ENCODE assay signal across 8 cellular contexts in the genomic region with DNA sequence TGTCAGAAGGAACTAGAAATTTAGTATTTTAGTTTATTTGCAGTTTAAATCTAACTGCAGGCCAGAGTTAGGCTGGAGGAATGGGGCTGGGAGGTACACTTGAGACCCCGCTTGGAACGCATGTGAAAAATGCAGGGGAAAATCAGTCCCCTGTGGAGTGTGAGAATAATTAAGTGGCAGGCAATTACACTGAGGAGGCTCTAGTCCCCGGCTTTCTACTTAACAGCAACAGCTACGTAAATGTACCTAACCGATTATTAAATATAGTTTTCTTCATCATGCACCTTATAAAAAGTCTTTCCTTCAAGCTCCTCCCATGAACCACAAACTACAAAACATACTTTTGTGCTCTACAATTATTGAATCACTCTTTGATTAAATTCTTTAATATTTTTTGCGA. TPM values are rescaled to one million over a fixed set of nuclear protein-coding genes. Genes with fewer than 3 reads are reported as not detected.
DNase-seq lines count a peak whose midpoint lies in the region; ATAC-seq lines count a peak whose summit lies in the region.

No MANE protein-coding gene starts in this region.

- H3K9ac ChIP-seq in adipocyte (ENCODE audit: low read length) (peak overlapping the region; percentile 95), iPS-15b (ENCODE audit: low read depth, low read length) (peak overlapping the region; percentile 98)

- H3K9me3 Mint-ChIP-seq in stimulated activated effector memory CD8-positive, alpha-beta T cell treated with anti-CD3 and anti-CD28 coated beads, Interleukin-12 subunit alpha, Interleukin-12 subunit beta, amount 100 ng/mL, for 72 hours: no peaks in the 10 kb centered on the region

- no peak for ATAC-seq in stimulated activated effector memory CD8-positive, alpha-beta T cell treated with anti-CD3 and anti-CD28 coated beads, Interleukin-12 subunit alpha, Interleukin-12 subunit beta, amount 100 ng/mL, for 72 hours
- no peak for ATAC-seq in GM21723 (IDR thresholded peaks at IDR 0.05; ENCODE audit: unreplicated experiment)
- ATAC-seq in HG03097 (IDR thresholded peaks at IDR 0.05; ENCODE audit: low FRiP score, unreplicated experiment): no peak

- peaks cover 6% of the 10 kb centered on the region for H3K4me1 ChIP-seq in adipocyte (ENCODE audit: control insufficient read depth, insufficient read depth, low read length)
- H3K4me1 ChIP-seq in iPS-15b (ENCODE audit: control insufficient read depth, insufficient read depth, low read length): peaks cover 3% of the 10 kb centered on the region

- peaks cover 28% of the 10 kb centered on the region for H3K4me1 Mint-ChIP-seq in stimulated activated effector memory CD8-positive, alpha-beta T cell treated with anti-CD3 and anti-CD28 coated beads, Interleukin-12 subunit alpha, Interleukin-12 subunit beta, amount 100 ng/mL, for 72 hours

- H3K36me3 Mint-ChIP-seq in stimulated activated effector memory CD8-positive, alpha-beta T cell treated with anti-CD3 and anti-CD28 coated beads, Interleukin-12 subunit alpha, Interleukin-12 subunit beta, amount 100 ng/mL, for 72 hours: peaks cover 53% of the 10 kb centered on the region

- H3K9me3 ChIP-seq in adipocyte (ENCODE audit: control insufficient read depth, low read length): peaks cover 4% of the 10 kb centered on the region
- H3K9me3 ChIP-seq in iPS-15b (ENCODE audit: control insufficient read depth, insufficient read depth, low read length): no peaks in the 10 kb centered on the region

- peak overlapping the region; percentile 97 for H3K4me3 Mint-ChIP-seq in stimulated activated effector memory CD8-positive, alpha-beta T cell treated with anti-CD3 and anti-CD28 coated beads, Interleukin-12 subunit alpha, Interleukin-12 subunit beta, amount 100 ng/mL, for 72 hours

- no peaks in the 10 kb centered on the region for H3K27me3 ChIP-seq in adipocyte (replicated peaks; ENCODE audit: control insufficient read depth, insufficient read depth, low read length)
- H3K27me3 ChIP-seq in iPS-15b (ENCODE audit: control insufficient read depth, insufficient read depth, low read length): no peaks in the 10 kb centered on the region

- H3K27ac Mint-ChIP-seq in stimulated activated effector memory CD8-positive, alpha-beta T cell treated with anti-CD3 and anti-CD28 coated beads, Interleukin-12 subunit alpha, Interleukin-12 subunit beta, amount 100 ng/mL, for 72 hours: peak overlapping the region; percentile 100

- H3K4me3 ChIP-seq in Jurkat, Clone E6-1 (ENCODE audit: low read length): peak overlapping the region; percentile 55
- peak overlapping the region; percentile 91 for H3K4me3 ChIP-seq in adipocyte (ENCODE audit: low read length)
- peak overlapping the region; percentile 99 for H3K4me3 ChIP-seq in iPS-15b (ENCODE audit: low read depth, low read length)

- DNase-seq in COLO668 (lab: John Stamatoyannopoulos, UW; ENCODE audit: unreplicated experiment) (peak; percentile 0), adipocyte (ENCODE audit: low read depth) (peak; percentile 31), KG1 (lab: John Stamatoyannopoulos, UW) (no peak)
- DNase-seq in Jurkat, Clone E6-1 (ENCODE audit: low read depth, low spot score): peak; percentile 8
- no peak for DNase-seq in stimulated activated effector memory CD8-positive, alpha-beta T cell treated with anti-CD3 and anti-CD28 coated beads, Interleukin-12 subunit alpha, Interleukin-12 subunit beta, amount 100 ng/mL, for 72 hours (ENCODE audit: low spot score in 2 of 2)

- H3K36me3 ChIP-seq in adipocyte (ENCODE audit: control insufficient read depth, insufficient read depth, low read length, severe bottlenecking): peaks cover 17% of the 10 kb centered on the region
- H3K36me3 ChIP-seq in iPS-15b (ENCODE audit: control insufficient read depth, insufficient read depth, low read length): no peaks in the 10 kb centered on the region

RNA-seq across cellular contexts. Expression of gene ZNF708, which starts 0.8 kb away (rescaled TPM):
- 5.0 TPM for polyA plus RNA-seq in Jurkat, Clone E6-1 (2012; ENCODE audit: insufficient read depth, insufficient read length)

RNA-seq across cellular contexts. Expression of gene ZNF738, which starts 30.4 kb away (rescaled TPM):
- 16.7 TPM for polyA plus RNA-seq in Jurkat, Clone E6-1 (2012; ENCODE audit: insufficient read depth, insufficient read length)

Comparison
In these comparisons a context has a peak if more than half of its experiments do, and no peak if none do; other contexts are left out.
1. DNase-seq: peak in COLO668 (single experiment), Jurkat, Clone E6-1 (single experiment) and adipocyte (single experiment); none in stimulated activated effector memory CD8-positive, alpha-beta T cell treated with anti-CD3 and anti-CD28 coated beads, Interleukin-12 subunit alpha, Interleukin-12 subunit beta, amount 100 ng/mL, for 72 hours (0 of 2) and KG1 (single experiment).
2. Peak in every context shown above with its lines, with median percentiles within 50 percentile points of each other: H3K4me3 ChIP-seq.